26 cellular contexts compared by ENCODE assay signal in genomic region chr16:78874241-78874983, GRCh38.
"Had no signal": no experiment of that assay in that cellular context is flagged by ENCODE, and none has a peak within 500 bp of the region (broad histone marks: within the 10 kb centered on the region; RNA-seq: fewer than 3 reads in every experiment).

No MANE protein-coding gene starts in this region.

- H3K36me3 ChIP-seq: prostate gland, right atrium auricular region, tibial artery had no signal

- H3K36me3 Mint-ChIP-seq: immature natural killer cell; mesothelial cell of epicardium; natural killer cell treated with Interleukin-12 subunit alpha and Interleukin-12 subunit beta and Interleukin-15 and Interleukin-18, amount 100 ng/mL, for 72 hours; stimulated activated memory B cell treated with anti-CD40 and anti-IgM and Interleukin-4, amounts not matched to agents 10 μg/mL and 1 μg/mL and 100 μg/mL, for 72 hours; type B pancreatic cell had no signal

- H3K4me1 Mint-ChIP-seq: immature natural killer cell; stimulated activated memory B cell treated with anti-CD40 and anti-IgM and Interleukin-4, amounts not matched to agents 10 μg/mL and 1 μg/mL and 100 μg/mL, for 72 hours had no signal

- H3K27ac ChIP-seq: dorsolateral prefrontal cortex, prostate gland, right atrium auricular region, testis, tibial artery had no signal

- FAIRE-seq: colon, frontal cortex had no signal

- DNase-seq: effector CD4-positive, alpha-beta T cell; glutamatergic neuron; hypothalamus; immature natural killer cell; islet precursor cell; mesenchymal stem cell; mucosa of descending colon; naive B cell; nucleus accumbens; stimulated activated CD4-positive, alpha-beta T cell treated with anti-CD3 and anti-CD28 coated beads, Interleukin-2, amount 100 ng/mL, for 24 hours; stimulated activated CD4-positive, alpha-beta T cell treated with anti-CD3 and anti-CD28 coated beads, Interleukin-4, amount 100 ng/mL, for 24 hours; stimulated activated naive CD8-positive, alpha-beta T cell treated with anti-CD3 and anti-CD28 coated beads, Interleukin-15, Interleukin-2, amounts not matched to agents 100 U/mL and 50 U/mL, for 24 hours; substantia nigra; testis; tibial artery had no signal

- H3K27me3 ChIP-seq: dorsolateral prefrontal cortex, right atrium auricular region, testis, tibial artery had no signal

- H3K4me1 ChIP-seq: prostate gland, right atrium auricular region, testis had no signal

- H3K9me3 ChIP-seq: mucosa of descending colon, prostate gland, right atrium auricular region, testis, tibial artery had no signal

- ATAC-seq: left lobe of liver; mucosa of descending colon; natural killer cell treated with Interleukin-12 subunit alpha and Interleukin-12 subunit beta and Interleukin-15 and Interleukin-18, amount 100 ng/mL, for 72 hours; sciatic nerve; stimulated activated memory B cell treated with anti-CD40 and anti-IgM and Interleukin-4, amounts not matched to agents 10 μg/mL and 1 μg/mL and 100 μg/mL, for 72 hours; stimulated activated naive CD8-positive, alpha-beta T cell treated with anti-CD3 and anti-CD28 coated beads, Interleukin-15, Interleukin-2, amounts not matched to agents 100 U/mL and 50 U/mL, for 24 hours had no signal

- H3K4me3 ChIP-seq: dorsolateral prefrontal cortex, mucosa of descending colon, prostate gland, right atrium auricular region, testis, tibial artery had no signal

- H3K9me3 Mint-ChIP-seq: immature natural killer cell; mesothelial cell of epicardium; naive B cell; natural killer cell treated with Interleukin-12 subunit alpha and Interleukin-12 subunit beta and Interleukin-15 and Interleukin-18, amount 100 ng/mL, for 72 hours; stimulated activated memory B cell treated with anti-CD40 and anti-IgM and Interleukin-4, amounts not matched to agents 10 μg/mL and 1 μg/mL and 100 μg/mL, for 72 hours; type B pancreatic cell had no signal

- H3K27ac Mint-ChIP-seq: immature natural killer cell; mesothelial cell of epicardium; natural killer cell treated with Interleukin-12 subunit alpha and Interleukin-12 subunit beta and Interleukin-15 and Interleukin-18, amount 100 ng/mL, for 72 hours; stimulated activated memory B cell treated with anti-CD40 and anti-IgM and Interleukin-4, amounts not matched to agents 10 μg/mL and 1 μg/mL and 100 μg/mL, for 72 hours; type B pancreatic cell had no signal

- H3K27me3 Mint-ChIP-seq: naive B cell; stimulated activated memory B cell treated with anti-CD40 and anti-IgM and Interleukin-4, amounts not matched to agents 10 μg/mL and 1 μg/mL and 100 μg/mL, for 72 hours; type B pancreatic cell had no signal

- H3K4me3 Mint-ChIP-seq: immature natural killer cell; mesothelial cell of epicardium; naive B cell; natural killer cell treated with Interleukin-12 subunit alpha and Interleukin-12 subunit beta and Interleukin-15 and Interleukin-18, amount 100 ng/mL, for 72 hours; stimulated activated memory B cell treated with anti-CD40 and anti-IgM and Interleukin-4, amounts not matched to agents 10 μg/mL and 1 μg/mL and 100 μg/mL, for 72 hours; type B pancreatic cell had no signal
